Comparison of ENCODE assay signal across 8 cellular contexts in genomic region chr3:112111785-112112402, GRCh38. TPM values are rescaled to one million over a fixed set of nuclear protein-coding genes. Genes with fewer than 3 reads are reported as not detected.
DNase-seq lines count a peak whose midpoint lies in the region; ATAC-seq and TF ChIP-seq lines count a peak whose summit lies in the region.

No MANE protein-coding gene starts in this region.

- no peaks in the 10 kb centered on the region for H3K27me3 ChIP-seq in A673 (replicated peaks; ENCODE audit: insufficient read depth, low read depth, low read length, poor library complexity)
- no peaks in the 10 kb centered on the region for H3K27me3 ChIP-seq in body of pancreas

- no peak overlapping the region for H3K4me3 ChIP-seq in A673 (ENCODE audit: low read depth, low read length, poor library complexity, severe bottlenecking)
- H3K4me3 ChIP-seq in body of pancreas: no peak overlapping the region

- no peaks in the 10 kb centered on the region for H3K4me1 ChIP-seq in A673 (ENCODE audit: insufficient read depth, low read length, poor library complexity, severe bottlenecking)
- H3K4me1 ChIP-seq in body of pancreas: peaks cover 7% of the 10 kb centered on the region

- POLR2A ChIA-PET in A673 (lab: Charles Lee; ENCODE audit: low non-redundant PET): no interaction called here

- H3K27ac ChIP-seq in A673 (ENCODE audit: low read depth, low read length, poor library complexity, severe bottlenecking) (no peak overlapping the region), body of pancreas (no peak overlapping the region)

- no peaks in the 10 kb centered on the region for H3K9me3 ChIP-seq in A673 (ENCODE audit: low read depth, low read length, poor library complexity, severe bottlenecking)
- no peaks in the 10 kb centered on the region for H3K9me3 ChIP-seq in body of pancreas

- peak; percentile 89 for TF ChIP-seq CTCF in A673 (conservative IDR thresholded peaks at IDR 0.05; ENCODE audit: low read depth, low read length)
- peak; percentile 38 to 66 (median 56) for TF ChIP-seq CTCF in body of pancreas (IDR thresholded peaks at IDR 0.05)

- DNase-seq in A673 (ENCODE audit: low spot score) (peak; percentile 82), NCI-H146 (lab: John Stamatoyannopoulos, UW) (peak; percentile 81), T-helper 22 cell (ENCODE audit: low read depth) (peak; percentile 25), body of pancreas (peak; percentile 45 to 65 (median 59)), islet precursor cell (peak; percentile 81)
- peak; percentile 37 for DNase-seq in stimulated activated CD4-positive, alpha-beta T cell treated with anti-CD3 and anti-CD28 coated beads, Interleukin-4, amount 100 ng/mL, for 1 hour

- intact Hi-C loops in A673 (cut with micrococcal nuclease; ENCODE audit: unreplicated experiment) (loop anchor here (2.0 kb wide), 1 partner anchor 407 kb away; no protein-coding TSS in a partner anchor), body of pancreas (cut with DNase I) (no loop called here)

- ATAC-seq in GM18505 (IDR thresholded peaks at IDR 0.05; ENCODE audit: unreplicated experiment) (peak; percentile 49), HG02884 (IDR thresholded peaks at IDR 0.05; ENCODE audit: unreplicated experiment) (peak; percentile 52), body of pancreas (peak; percentile 64)

- CTCF ChIA-PET in A673 (lab: Charles Lee): interaction anchor here (0.5 to 1.1 kb wide), 12 partner anchors 14 to 649 kb away, joined by 3 to 13 read pairs (median 3); partner anchors contain the start of gene SLC9C1

- TF ChIP-seq POLR2A in GM18505 (IDR thresholded peaks at IDR 0.05; ENCODE audit: borderline replicate concordance, extremely low read depth, insufficient read depth, insufficient read length): no peak
- TF ChIP-seq POLR2A in body of pancreas (IDR thresholded peaks at IDR 0.05): no peak

- BruUV-seq in A673 (replicated peaks; lab: Mats Ljungman, UMichigan): no TSS peak

- 13 to 33% methylated on average over 3 of the region's 3 CpGs for WGBS in body of pancreas, 2 donors

- H3K36me3 ChIP-seq in A673 (ENCODE audit: insufficient read depth, low read length, poor library complexity, severe bottlenecking) (no peaks in the 10 kb centered on the region), body of pancreas (replicated peaks in 1 of 2; ENCODE audit: insufficient read depth in 1 of 2, low read depth in 2 of 2) (peaks cover 0 to 4% of the 10 kb centered on the region in 2 donors)

RNA-seq across cellular contexts. Expression of gene GCSAM, which starts 21.2 kb away (rescaled TPM):
- total RNA-seq in A673 (2021): not detected in 2 replicates
- not detected for total RNA-seq in body of pancreas

RNA-seq across cellular contexts. Expression of gene C3orf52, which starts 25.7 kb away (rescaled TPM):
- total RNA-seq in A673 (2021) (0.73 and 1.0 TPM in 2 replicates), body of pancreas (100 to 1,000 TPM in 1 of 2 donors, 10 to 100 TPM in 1; 71.2 to 129 TPM)

Comparison
In these comparisons a context has a peak if more than half of its experiments do, and no peak if none do; other contexts are left out.
1. DNase-seq: peak in every context shown above with its lines; median percentile 82 in A673; 81 in NCI-H146; 81 in islet precursor cell; 59 in body of pancreas; 37 in stimulated activated CD4-positive, alpha-beta T cell treated with anti-CD3 and anti-CD28 coated beads, Interleukin-4, amount 100 ng/mL, for 1 hour; 25 in T-helper 22 cell.
2. RNA of gene C3orf52, which starts 25.7 kb away (total RNA-seq): 71.2 to 129 TPM in body of pancreas; 0.73 to 1.0 TPM in A673; every median in the first group is over 10 times any median in the second.
3. Peak in every context shown above with its lines, with median percentiles within 50 percentile points of each other: ATAC-seq.